Comparison of ENCODE assay signal across 13 cellular contexts in genomic region chr9:7089794-7090193, GRCh38.
"Had no signal": no experiment of that assay in that cellular context is flagged by ENCODE, and none has a peak within 500 bp of the region (broad histone marks: within the 10 kb centered on the region; RNA-seq: fewer than 3 reads in every experiment).

No MANE protein-coding gene starts in this region.

- H3K27me3 Mint-ChIP-seq: activated naive CD8-positive, alpha-beta T cell treated with anti-CD3 and anti-CD28 coated beads, Interleukin-2, amount 50 U/mL, for 24 hours had no signal

- H3K9me3 Mint-ChIP-seq: activated naive CD8-positive, alpha-beta T cell treated with anti-CD3 and anti-CD28 coated beads, Interleukin-2, amount 50 U/mL, for 24 hours; immature natural killer cell; nephron had no signal

- DNase-seq: activated CD4-positive, alpha-beta T cell treated with anti-CD3 and anti-CD28 coated beads for 4 hours; activated CD8-positive, alpha-beta T cell treated with anti-CD3 and anti-CD28 coated beads, Interleukin-2, amount 10 ng/mL, durations not matched to agents 7 days and 5 days; activated naive CD4-positive, alpha-beta T cell treated with Interleukin-2 at 50 U/mL for 16 hours; activated naive CD8-positive, alpha-beta T cell treated with anti-CD3 and anti-CD28 coated beads, Interleukin-2, amount 50 U/mL, for 24 hours; hippocampal formation; immature natural killer cell; right lobe of liver; stimulated activated CD4-positive, alpha-beta T cell treated with anti-CD3 and anti-CD28 coated beads, Interleukin-2, amount 100 ng/mL, for 24 hours; stimulated activated naive CD4-positive, alpha-beta T cell treated with Interleukin-2 at 50 U/mL for 16 hours; T-helper 9 cell; trophoblast cell had no signal

- H3K27ac Mint-ChIP-seq: activated CD8-positive, alpha-beta T cell treated with anti-CD3 and anti-CD28 coated beads, Interleukin-2, amount 10 ng/mL, durations not matched to agents 7 days and 5 days; activated naive CD8-positive, alpha-beta T cell treated with anti-CD3 and anti-CD28 coated beads, Interleukin-2, amount 50 U/mL, for 24 hours had no signal

- H3K4me3 Mint-ChIP-seq: activated CD8-positive, alpha-beta T cell treated with anti-CD3 and anti-CD28 coated beads, Interleukin-2, amount 10 ng/mL, durations not matched to agents 7 days and 5 days; activated naive CD8-positive, alpha-beta T cell treated with anti-CD3 and anti-CD28 coated beads, Interleukin-2, amount 50 U/mL, for 24 hours; immature natural killer cell; nephron had no signal

- ATAC-seq: activated CD8-positive, alpha-beta T cell treated with anti-CD3 and anti-CD28 coated beads, Interleukin-2, amount 10 ng/mL, durations not matched to agents 7 days and 5 days; activated naive CD8-positive, alpha-beta T cell treated with anti-CD3 and anti-CD28 coated beads, Interleukin-2, amount 50 U/mL, for 24 hours; esophagus mucosa; right lobe of liver had no signal
